In the genomic region with DNA sequence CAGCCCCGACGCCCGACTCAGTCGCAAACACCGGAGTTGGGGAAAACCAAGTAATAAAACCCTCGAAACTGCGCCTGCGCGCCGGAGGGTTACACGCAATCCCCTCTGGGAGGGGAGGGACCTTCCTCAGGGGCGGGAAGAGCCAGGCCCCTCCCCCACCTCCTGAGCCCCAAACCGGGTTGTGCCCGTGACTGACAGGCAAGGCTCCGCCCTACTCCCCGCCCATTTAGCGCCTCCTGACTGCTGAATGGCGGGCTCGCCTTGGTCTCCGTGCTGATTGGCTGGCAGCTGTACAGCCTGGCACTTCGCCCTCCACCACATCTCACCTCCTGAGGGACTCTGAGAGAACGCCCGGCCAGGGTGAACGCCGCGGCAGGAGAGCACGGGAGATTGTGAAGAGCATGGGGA, we compare ENCODE assay signal across 10 cellular contexts. TPM values are rescaled to one million over a fixed set of nuclear protein-coding genes. Genes with fewer than 3 reads are reported as not detected.
DNase-seq lines count a peak whose midpoint lies in the region; ATAC-seq, FAIRE-seq and TF ChIP-seq lines count a peak whose summit lies in the region.
"Had no signal": no experiment of that assay in that cellular context is flagged by ENCODE, and none has a peak within 500 bp of the region (broad histone marks: within the 10 kb centered on the region; RNA-seq: fewer than 3 reads in every experiment).

A gene (plus strand): TSS at position 332 of the 408 bp plus-strand sequence. CDS start 1,425 bp downstream, outside the sequence.

- H3K4me1 ChIP-seq in BE2C (no peaks in the 10 kb centered on the region), astrocyte (ENCODE audit: insufficient read depth, low read length) (no peaks in the 10 kb centered on the region), lower lobe of right lung (no peaks in the 10 kb centered on the region)
- H3K4me1 ChIP-seq: SJSA1 had no signal

- H3K36me3 Mint-ChIP-seq in astrocyte (ENCODE audit: low read depth, unreplicated experiment): no peaks in the 10 kb centered on the region
- H3K36me3 Mint-ChIP-seq in natural killer cell treated with Interleukin-12 subunit alpha and Interleukin-12 subunit beta and Interleukin-15 and Interleukin-18, amount 100 ng/mL, for 72 hours: peaks cover 7% of the 10 kb centered on the region

- H3K27ac ChIP-seq in astrocyte (ENCODE audit: low read depth, low read length): no peak within 1 kb of the TSS
- no peak within 1 kb of the TSS for H3K27ac ChIP-seq in lower lobe of right lung
- H3K27ac ChIP-seq: SJSA1 had no signal

- no peak within 1 kb of the TSS for H3K27ac Mint-ChIP-seq in astrocyte (ENCODE audit: unreplicated experiment)
- no peak within 1 kb of the TSS for H3K27ac Mint-ChIP-seq in natural killer cell treated with Interleukin-12 subunit alpha and Interleukin-12 subunit beta and Interleukin-15 and Interleukin-18, amount 100 ng/mL, for 72 hours

- no peak within 1 kb of the TSS for H3K4me3 ChIP-seq in BE2C (ENCODE audit: low read depth, low read length)
- H3K4me3 ChIP-seq in astrocyte (ENCODE audit: insufficient read depth, low read depth, low read length): no peak within 1 kb of the TSS
- H3K4me3 ChIP-seq in lower lobe of right lung: peak within 1 kb of the TSS; percentile 27
- H3K4me3 ChIP-seq: SJSA1 had no signal

- H3K4me2 ChIP-seq in astrocyte (ENCODE audit: low read length): peak within 1 kb of the TSS; percentile 41

- no peak within 1 kb of the TSS for H3K4me3 Mint-ChIP-seq in astrocyte (ENCODE audit: unreplicated experiment)
- H3K4me3 Mint-ChIP-seq in natural killer cell treated with Interleukin-12 subunit alpha and Interleukin-12 subunit beta and Interleukin-15 and Interleukin-18, amount 100 ng/mL, for 72 hours: no peak within 1 kb of the TSS

- H4K20me1 ChIP-seq in astrocyte (ENCODE audit: insufficient read depth, low read length): no peaks in the 10 kb centered on the region

- H3K27me3 Mint-ChIP-seq in astrocyte (ENCODE audit: low read depth, unreplicated experiment): peaks cover 3% of the 10 kb centered on the region
- no peaks in the 10 kb centered on the region for H3K27me3 Mint-ChIP-seq in natural killer cell treated with Interleukin-12 subunit alpha and Interleukin-12 subunit beta and Interleukin-15 and Interleukin-18, amount 100 ng/mL, for 72 hours

- H3K79me2 ChIP-seq in astrocyte (ENCODE audit: insufficient read depth, low read length): no peaks in the 10 kb centered on the region

- H3K9me3 ChIP-seq in BE2C: no peaks in the 10 kb centered on the region
- peaks cover 4% of the 10 kb centered on the region for H3K9me3 ChIP-seq in astrocyte (ENCODE audit: insufficient read depth, low read depth, low read length)
- no peaks in the 10 kb centered on the region for H3K9me3 ChIP-seq in lower lobe of right lung
- H3K9me3 ChIP-seq: SJSA1 had no signal

- no peak for FAIRE-seq in astrocyte (lab: Jason Lieb, UNC)

- ATAC-seq in lower lobe of right lung (peak; percentile 92 to 93), GM21717 (IDR thresholded peaks at IDR 0.05; ENCODE audit: unreplicated experiment) (no peak)
- ATAC-seq in natural killer cell treated with Interleukin-12 subunit alpha and Interleukin-12 subunit beta and Interleukin-15 and Interleukin-18, amount 100 ng/mL, for 72 hours: no peak

- H2AFZ ChIP-seq in astrocyte (ENCODE audit: low read depth, low read length): no peak within 1 kb of the TSS

- H3K27me3 ChIP-seq in BE2C (no peaks in the 10 kb centered on the region), astrocyte (ENCODE audit: insufficient read depth, low read length) (no peaks in the 10 kb centered on the region), lower lobe of right lung (ENCODE audit: low read depth) (no peaks in the 10 kb centered on the region)
- H3K27me3 ChIP-seq: SJSA1 had no signal

- peak; percentile 59 for DNase-seq in BE2C
- DNase-seq in NCI-H1105 (lab: John Stamatoyannopoulos, UW): peak; percentile 97
- DNase-seq in astrocyte (ENCODE audit: low read depth): no peak
- peak; percentile 64 for DNase-seq in lower lobe of right lung
- no peak for DNase-seq in NAMALWA (ENCODE audit: low spot score)
- no peak for DNase-seq in activated CD4-positive, CD25-positive, alpha-beta regulatory T cell (lab: John Stamatoyannopoulos, UW)
- no peak for DNase-seq in natural killer cell treated with Interleukin-12 subunit alpha and Interleukin-12 subunit beta and Interleukin-15 and Interleukin-18, amount 100 ng/mL, for 72 hours (ENCODE audit: low spot score)

- H3K4me1 Mint-ChIP-seq in astrocyte (ENCODE audit: low read depth, unreplicated experiment): no peaks in the 10 kb centered on the region
- no peaks in the 10 kb centered on the region for H3K4me1 Mint-ChIP-seq in natural killer cell treated with Interleukin-12 subunit alpha and Interleukin-12 subunit beta and Interleukin-15 and Interleukin-18, amount 100 ng/mL, for 72 hours (ENCODE audit: low read depth in 2 of 2)

- intact Hi-C loops in lower lobe of right lung (cut with DNase I): no loop called here

- TF ChIP-seq CTCF in BE2C (IDR thresholded peaks at IDR 0.05; ENCODE audit: low read depth, low read length): no peak
- no peak for TF ChIP-seq CTCF in astrocyte (IDR thresholded peaks at IDR 0.05; ENCODE audit: insufficient read depth, low read depth, low read length)
- TF ChIP-seq CTCF in lower lobe of right lung (IDR thresholded peaks at IDR 0.05): no peak

- no peak within 1 kb of the TSS for H3K9ac ChIP-seq in astrocyte (ENCODE audit: low read length)

- H3K9me3 Mint-ChIP-seq in astrocyte (ENCODE audit: unreplicated experiment): peaks cover 4% of the 10 kb centered on the region
- H3K9me3 Mint-ChIP-seq in natural killer cell treated with Interleukin-12 subunit alpha and Interleukin-12 subunit beta and Interleukin-15 and Interleukin-18, amount 100 ng/mL, for 72 hours: peaks cover 26% of the 10 kb centered on the region

- H3K36me3 ChIP-seq in BE2C: no peaks in the 10 kb centered on the region
- no peaks in the 10 kb centered on the region for H3K36me3 ChIP-seq in astrocyte (ENCODE audit: insufficient read depth, low read length)
- no peaks in the 10 kb centered on the region for H3K36me3 ChIP-seq in lower lobe of right lung
- H3K36me3 ChIP-seq: SJSA1 had no signal

RNA-seq across cellular contexts. Expression of the gene that starts here (rescaled TPM):
- not detected for polyA plus RNA-seq in BE2C (2012; ENCODE audit: insufficient read depth, insufficient read length, low read depth)
- total RNA-seq in astrocyte (not detected in 2 replicates), lower lobe of right lung (not detected)
- total RNA-seq in natural killer cell treated with Interleukin-12 subunit alpha and Interleukin-12 subunit beta and Interleukin-15 and Interleukin-18, amount 100 ng/mL, for 72 hours: not detected
- total RNA-seq: fibroblast of villous mesenchyme, SJSA1 had no signal

Comparison
In these comparisons a context has a peak if more than half of its experiments do, and no peak if none do; other contexts are left out.
1. Peak in DNase-seq, ATAC-seq and H3K4me3 ChIP-seq in lower lobe of right lung; RNA of the gene not detected or under 1 TPM.
2. DNase-seq: peak in BE2C (single experiment) and NCI-H1105 (single experiment); none in astrocyte (single experiment), NAMALWA (single experiment), activated CD4-positive, CD25-positive, alpha-beta regulatory T cell (0 of 4) and natural killer cell treated with Interleukin-12 subunit alpha and Interleukin-12 subunit beta and Interleukin-15 and Interleukin-18, amount 100 ng/mL, for 72 hours (single experiment).